Comparison of ENCODE assay signal across 3 cellular contexts in genomic region chr12:131164096-131164872, GRCh38.
A peak's percentile ranks its signal among the peaks of the same experiment; 100 is the strongest.
TF ChIP-seq lines count a peak whose summit lies in the region.

No MANE protein-coding gene starts in this region.

TF ChIP-seq in SK-N-SH, 30 proteins besides CTCF, POLR2A, EP300 and RAD21:
- no peak for TF ChIP-seq SIN3A (IDR thresholded peaks at IDR 0.05; ENCODE audit: borderline replicate concordance, low read depth, low read length)
- TF ChIP-seq GATA2 (CRISPR knock-in tag; IDR thresholded peaks at IDR 0.05) = no peak
- no peak for TF ChIP-seq NRF1 (IDR thresholded peaks at IDR 0.05; ENCODE audit: low read depth, low read length)
- TF ChIP-seq USF2 (IDR thresholded peaks at IDR 0.05; ENCODE audit: borderline replicate concordance, low read depth, low read length) = no peak
- TF ChIP-seq FOXJ3 (CRISPR knock-in tag; IDR thresholded peaks at IDR 0.05) = no peak
- no peak for TF ChIP-seq NFIC (IDR thresholded peaks at IDR 0.05; ENCODE audit: borderline replicate concordance)
- TF ChIP-seq GABPA (IDR thresholded peaks at IDR 0.05; ENCODE audit: low read depth) = no peak
- TF ChIP-seq IRF3 (IDR thresholded peaks at IDR 0.05; ENCODE audit: low read depth, low read length) = no peak

TF ChIP-seq in SK-N-SH treated with all-trans-retinoic acid at 6 μM for 48 hours, 23 proteins besides CTCF, POLR2A, EP300 and RAD21:
- TF ChIP-seq TSHZ2 (CRISPR knock-in tag; IDR thresholded peaks at IDR 0.05) (no peak), ISL1 (CRISPR knock-in tag; IDR thresholded peaks at IDR 0.05) (no peak), GLIS3 (CRISPR knock-in tag; IDR thresholded peaks at IDR 0.05) (no peak), OSR1 (CRISPR knock-in tag; IDR thresholded peaks at IDR 0.05) (no peak), ZC3H10 (CRISPR knock-in tag; IDR thresholded peaks at IDR 0.05) (no peak), ESRRG (CRISPR knock-in tag; IDR thresholded peaks at IDR 0.05) (no peak), ZFP30 (CRISPR knock-in tag; IDR thresholded peaks at IDR 0.05) (no peak), RARB (CRISPR knock-in tag; IDR thresholded peaks at IDR 0.05) (no peak), BACH2 (CRISPR knock-in tag; IDR thresholded peaks at IDR 0.05; ENCODE audit: borderline replicate concordance) (no peak), CSDC2 (CRISPR knock-in tag; IDR thresholded peaks at IDR 0.05) (no peak), CSRNP3 (CRISPR knock-in tag; IDR thresholded peaks at IDR 0.05) (no peak)

TF ChIP-seq in WTC11, 78 proteins besides CTCF, POLR2A, EP300 and RAD21:
- no peak for TF ChIP-seq ZNF232 (CRISPR knock-in tag; IDR thresholded peaks at IDR 0.05)
- TF ChIP-seq NFYB (CRISPR knock-in tag; conservative IDR thresholded peaks at IDR 0.05; ENCODE audit: low read depth) = peak; percentile 56
- no peak for TF ChIP-seq ZMAT4 (CRISPR knock-in tag; IDR thresholded peaks at IDR 0.05)
- TF ChIP-seq AFF4 (CRISPR knock-in tag; IDR thresholded peaks at IDR 0.05; ENCODE audit: borderline replicate concordance) = no peak
- no peak for TF ChIP-seq SMAD4 (CRISPR knock-in tag; IDR thresholded peaks at IDR 0.05)
- no peak for TF ChIP-seq ZNF425 (CRISPR knock-in tag; conservative IDR thresholded peaks at IDR 0.05)
- TF ChIP-seq ATF6 (CRISPR knock-in tag; IDR thresholded peaks at IDR 0.05) = no peak
- TF ChIP-seq ZNF219 (CRISPR knock-in tag; IDR thresholded peaks at IDR 0.05; ENCODE audit: borderline replicate concordance) = no peak
- TF ChIP-seq ATF1 (CRISPR knock-in tag; IDR thresholded peaks at IDR 0.05) = no peak
- no peak for TF ChIP-seq E2F4 (CRISPR knock-in tag; IDR thresholded peaks at IDR 0.05; ENCODE audit: borderline replicate concordance, low read depth)
- peak; percentile 76 for TF ChIP-seq USF2 (CRISPR knock-in tag; IDR thresholded peaks at IDR 0.05)
- TF ChIP-seq ZBTB43 (CRISPR knock-in tag; IDR thresholded peaks at IDR 0.05) = no peak
- TF ChIP-seq FOXK1 (CRISPR knock-in tag; IDR thresholded peaks at IDR 0.05) = no peak
